Comparison of ENCODE assay signal across 23 cellular contexts in the genomic region with DNA sequence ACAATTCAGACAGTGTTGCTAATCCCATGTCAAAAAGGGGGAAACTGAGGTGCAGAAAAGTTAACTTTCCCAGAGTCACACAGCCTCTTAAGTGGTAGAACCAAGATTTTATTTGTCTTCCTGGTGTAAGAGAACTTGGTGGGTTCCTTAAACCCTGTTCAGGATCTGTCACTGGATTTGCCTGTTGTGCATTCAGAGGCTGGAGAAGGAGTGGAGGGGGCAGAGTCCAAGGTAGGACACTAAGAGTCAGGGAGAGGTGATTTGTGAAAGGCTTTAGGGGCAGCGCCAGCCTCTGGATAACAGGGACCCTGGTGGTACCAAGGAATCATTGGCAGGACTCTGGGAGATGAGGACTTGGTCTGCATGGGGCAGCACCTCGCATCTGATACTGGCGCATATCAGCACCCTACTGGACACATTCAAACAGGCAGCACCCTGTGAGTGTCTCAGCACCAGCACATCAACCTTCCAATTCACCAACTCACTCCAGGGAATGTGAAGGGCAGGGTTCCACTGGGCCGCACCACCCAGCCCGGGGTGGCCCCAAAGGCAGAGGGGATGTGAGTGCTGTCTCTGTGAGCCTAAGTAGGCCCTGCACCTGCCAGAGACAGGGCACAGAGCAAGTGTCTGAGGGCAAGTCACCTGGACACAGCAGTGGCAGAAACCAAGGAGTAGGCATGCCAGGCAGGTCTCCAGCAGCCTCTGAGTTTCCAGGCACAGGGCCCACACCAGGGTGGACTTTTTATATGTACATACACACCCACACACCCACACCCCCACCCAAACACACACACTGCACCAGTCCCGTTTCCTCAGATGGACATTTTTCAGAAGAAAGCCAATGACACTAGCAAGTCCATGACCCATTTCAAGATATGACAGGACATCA.
DNase-seq lines count a peak whose midpoint lies in the region; ATAC-seq and TF ChIP-seq lines count a peak whose summit lies in the region.
"Had no signal": no experiment of that assay in that cellular context is flagged by ENCODE, and none has a peak within 500 bp of the region (broad histone marks: within the 10 kb centered on the region; RNA-seq: fewer than 3 reads in every experiment).

No MANE protein-coding gene starts in this region.

- no peak overlapping the region for H3K4me2 ChIP-seq in IMR-90 (ENCODE audit: low read depth, low read length)
- no peak overlapping the region for H3K4me2 ChIP-seq in trophoblast cell (ENCODE audit: low read length)

- peak overlapping the region; percentile 41 for H2BK12ac ChIP-seq in trophoblast cell (ENCODE audit: low read length)

- TF ChIP-seq CTCF in IMR-90 (conservative IDR thresholded peaks at IDR 0.05; ENCODE audit: low read depth, low read length) = no peak

- H3K79me2 ChIP-seq in trophoblast cell (ENCODE audit: control insufficient read depth, insufficient read depth, low read length, poor library complexity) = no peaks in the 10 kb centered on the region

- no peaks in the 10 kb centered on the region for H3K9me3 ChIP-seq in IMR-90 (ENCODE audit: control insufficient read depth, insufficient read depth, low read length)
- H3K9me3 ChIP-seq in trophoblast cell (ENCODE audit: insufficient read depth, low read depth, low read length) = no peaks in the 10 kb centered on the region

- H3K4ac ChIP-seq in IMR-90 (ENCODE audit: low read depth, low read length) (no peak overlapping the region), trophoblast cell (ENCODE audit: low read depth, low read length) (no peak overlapping the region)

- peaks cover 16% of the 10 kb centered on the region for H3K4me1 ChIP-seq in IMR-90 (ENCODE audit: control insufficient read depth, insufficient read depth, low read length)
- H3K4me1 ChIP-seq in trophoblast cell (ENCODE audit: control insufficient read depth in 1 of 2, insufficient read depth in 2 of 2, low read length in 2 of 2) = peaks cover 22 to 23% of the 10 kb centered on the region in 2 experiments
- H3K4me1 ChIP-seq: SJCRH30 had no signal

- DNase-seq in T-helper 1 cell (no peak), IMR-90 (no peak), left lobe of liver (ENCODE audit: low spot score) (no peak), trophoblast cell (no peak), UCSD-AML1 (lab: John Stamatoyannopoulos, UW; ENCODE audit: unreplicated experiment) (no peak)
- DNase-seq: ACHN; CD8-positive, alpha-beta T cell; DND-41; HFFc6; Karpas-422; NCI-H1417 treated with DMSO at 0.1 percent for 48 hours; NCI-H187; NCI-H446; NCI-H526; OCI-M1; SJCRH30 had no signal

- ATAC-seq in IMR-90 (ENCODE audit: low read depth) = no peak
- ATAC-seq in left lobe of liver = peak; percentile 68
- no peak for ATAC-seq in GM18907 (IDR thresholded peaks at IDR 0.05; ENCODE audit: unreplicated experiment)
- no peak for ATAC-seq in HG03045 (IDR thresholded peaks at IDR 0.05; ENCODE audit: unreplicated experiment)
- ATAC-seq: CD8-positive, alpha-beta T cell; GM12878 had no signal

- H3K9ac ChIP-seq in IMR-90 (ENCODE audit: low read depth, low read length) = no peak overlapping the region
- H3K9ac ChIP-seq in trophoblast cell (ENCODE audit: low read length) = no peak overlapping the region
- H3K9ac ChIP-seq: BLaER1 treated with 17β-estradiol and CSF1 and Interleukin-3, amounts not matched to agents 10 nM and 100 nM had no signal

- WGBS in IMR-90 (ENCODE audit: extremely low coverage in 2 of 2, insufficient read length in 1 of 2), 2 experiments = 80% methylated on average over 2 of the region's 6 CpGs; no CpG with 5 or more reads in 1 of the 2 experiments
- WGBS in trophoblast cell (ENCODE audit: extremely low coverage, insufficient coverage, insufficient read length) = no CpG with 5 or more reads among the region's 6 CpGs

- H3K27ac Mint-ChIP-seq in T-helper 1 cell treated with Interleukin-12 subunit alpha and Interleukin-12 subunit beta and Interleukin-4 antibody, amounts not matched to agents 30 μg/mL and 1 μg/mL, for 36 hours = peak overlapping the region; percentile 9
- H3K27ac Mint-ChIP-seq: CD8-positive, alpha-beta T cell; HFFc6; IgD-negative memory B cell had no signal

- CTCF ChIA-PET in IMR-90 (lab: Yijun Ruan, JAX) = interaction anchor here (0.6 kb wide), 1 partner anchor 27 kb away, joined by 7 read pairs; no protein-coding TSS in a partner anchor

- no TSS peak for BruUV-seq in IMR-90 (replicated peaks; lab: Mats Ljungman, UMichigan)

- peaks cover 0 to 6% of the 10 kb centered on the region in 2 experiments; a peak in 1 of 4 replicates for H3K79me1 ChIP-seq in IMR-90 (ENCODE audit: low read depth in 1 of 2, low read length in 2 of 2)
- peaks cover 19% of the 10 kb centered on the region for H3K79me1 ChIP-seq in trophoblast cell (ENCODE audit: low read length)

- H3K27me3 ChIP-seq in IMR-90 (ENCODE audit: control insufficient read depth, insufficient read depth, low read length) = no peaks in the 10 kb centered on the region
- no peaks in the 10 kb centered on the region for H3K27me3 ChIP-seq in trophoblast cell (ENCODE audit: insufficient read depth, low read length)
- H3K27me3 ChIP-seq: BLaER1 treated with 17β-estradiol and CSF1 and Interleukin-3, amounts not matched to agents 10 nM and 100 nM; SJCRH30 had no signal

- peaks cover 41% of the 10 kb centered on the region for H3K4me1 Mint-ChIP-seq in T-helper 1 cell treated with Interleukin-12 subunit alpha and Interleukin-12 subunit beta and Interleukin-4 antibody, amounts not matched to agents 30 μg/mL and 1 μg/mL, for 36 hours (ENCODE audit: low read depth)

- no peak for TF ChIP-seq POLR2A in IMR-90 (IDR thresholded peaks at IDR 0.05; ENCODE audit: low read depth, low read length)

- H3K36me3 Mint-ChIP-seq in T-helper 1 cell treated with Interleukin-12 subunit alpha and Interleukin-12 subunit beta and Interleukin-4 antibody, amounts not matched to agents 30 μg/mL and 1 μg/mL, for 36 hours (ENCODE audit: low read depth) = peaks cover 9% of the 10 kb centered on the region
- H3K36me3 Mint-ChIP-seq: CD8-positive, alpha-beta T cell; IgD-negative memory B cell had no signal

- H2AK9ac ChIP-seq in IMR-90 (replicated peaks; ENCODE audit: low read depth, low read length, poor library complexity) = no peak overlapping the region

- peak overlapping the region; percentile 2; the same call in 1 of the 2 replicates for H2AK5ac ChIP-seq in IMR-90 (ENCODE audit: low read depth, low read length)
- peak overlapping the region; percentile 1 for H2AK5ac ChIP-seq in trophoblast cell (ENCODE audit: low read length)

- H2AFZ ChIP-seq in IMR-90 (replicated peaks; ENCODE audit: low read length, poor library complexity) (peak overlapping the region; percentile 18), trophoblast cell (ENCODE audit: insufficient read depth, low read length, poor library complexity) (no peak overlapping the region)

- intact Hi-C loops in IMR-90 (cut with micrococcal nuclease) = no loop called here

- in situ Hi-C loops in IMR-90 (cut with MboI; ENCODE audit: low sequenced_read_pairs) = no loop called here

- H4K20me1 ChIP-seq in IMR-90 (ENCODE audit: insufficient read depth, low read length) = no peaks in the 10 kb centered on the region
- H4K20me1 ChIP-seq: BLaER1 treated with 17β-estradiol and CSF1 and Interleukin-3, amounts not matched to agents 10 nM and 100 nM had no signal

- H3K4me3 ChIP-seq in IMR-90 (ENCODE audit: insufficient read depth, low read depth, low read length) = no peak overlapping the region
- H3K4me3 ChIP-seq in trophoblast cell (ENCODE audit: low read depth, low read length) = no peak overlapping the region
- H3K4me3 ChIP-seq: BLaER1 treated with 17β-estradiol and CSF1 and Interleukin-3, amounts not matched to agents 10 nM and 100 nM; GM12878; SJCRH30 had no signal

- no peak overlapping the region for H3K18ac ChIP-seq in IMR-90 (ENCODE audit: low read depth, low read length)
- no peak overlapping the region for H3K18ac ChIP-seq in trophoblast cell (ENCODE audit: low read length)

- dilution Hi-C loops in IMR-90 (cut with HindIII; ENCODE audit: low sequenced_read_pairs, unreplicated experiment) = no loop called here

- peaks cover 9% of the 10 kb centered on the region for H3K9me3 Mint-ChIP-seq in T-helper 1 cell treated with Interleukin-12 subunit alpha and Interleukin-12 subunit beta and Interleukin-4 antibody, amounts not matched to agents 30 μg/mL and 1 μg/mL, for 36 hours
- H3K9me3 Mint-ChIP-seq: CD8-positive, alpha-beta T cell; HFFc6; IgD-negative memory B cell had no signal

- no peak overlapping the region; the same call in 2 of the 3 replicates for H2BK15ac ChIP-seq in IMR-90 (ENCODE audit: low read depth, low read length)

- TF ChIP-seq RAD21 in IMR-90 (IDR thresholded peaks at IDR 0.05; ENCODE audit: low read length) = no peak

- POLR2A ChIA-PET in IMR-90 (lab: Charles Lee; ENCODE audit: unreplicated experiment) = no interaction called here

- no peak overlapping the region for H3K14ac ChIP-seq in IMR-90 (replicated peaks; ENCODE audit: low read depth, low read length)
- H3K14ac ChIP-seq in trophoblast cell (ENCODE audit: low read length) = no peak overlapping the region

- H3K36me3 ChIP-seq in IMR-90 (ENCODE audit: control insufficient read depth, insufficient read depth, low read length) = no peaks in the 10 kb centered on the region
- H3K36me3 ChIP-seq in trophoblast cell (ENCODE audit: control insufficient read depth in 1 of 2, insufficient read depth in 2 of 2, low read length in 2 of 2) = no peaks in the 10 kb centered on the region
- H3K36me3 ChIP-seq: BLaER1 treated with 17β-estradiol and CSF1 and Interleukin-3, amounts not matched to agents 10 nM and 100 nM; SJCRH30 had no signal

- H3K23ac ChIP-seq in IMR-90 (ENCODE audit: low read depth, low read length) (no peak overlapping the region), trophoblast cell (ENCODE audit: low read length) (no peak overlapping the region)

- H2BK120ac ChIP-seq in IMR-90 (ENCODE audit: low read depth, low read length) = peak overlapping the region; percentile 1; the same call in 1 of the 2 replicates
- H2BK120ac ChIP-seq in trophoblast cell (ENCODE audit: insufficient read depth, low read length, poor library complexity) = peak overlapping the region; percentile 0

- H3K4me3 Mint-ChIP-seq in T-helper 1 cell treated with Interleukin-12 subunit alpha and Interleukin-12 subunit beta and Interleukin-4 antibody, amounts not matched to agents 30 μg/mL and 1 μg/mL, for 36 hours = no peak overlapping the region
- H3K4me3 Mint-ChIP-seq: CD8-positive, alpha-beta T cell; HFFc6; IgD-negative memory B cell had no signal

- H4K5ac ChIP-seq in IMR-90 (ENCODE audit: low read depth, low read length) = no peak overlapping the region

- H3K56ac ChIP-seq in IMR-90 (ENCODE audit: extremely low read depth, insufficient read depth, low read length) = no peak overlapping the region

- H3K27ac ChIP-seq in IMR-90 (ENCODE audit: insufficient read depth, low read length) (no peak overlapping the region), trophoblast cell (ENCODE audit: low read depth, low read length) (no peak overlapping the region)
- H3K27ac ChIP-seq: 22Rv1; BLaER1 treated with 17β-estradiol and CSF1 and Interleukin-3, amounts not matched to agents 10 nM and 100 nM; SJCRH30 had no signal

- peaks cover 15% of the 10 kb centered on the region for H3K9me1 ChIP-seq in IMR-90 (ENCODE audit: insufficient read depth, low read length)

- H2BK20ac ChIP-seq in IMR-90 (ENCODE audit: low read depth, low read length) = peak overlapping the region; percentile 15; the same call in 1 of the 2 replicates

- peaks cover 3% of the 10 kb centered on the region for H3K27me3 Mint-ChIP-seq in T-helper 1 cell treated with Interleukin-12 subunit alpha and Interleukin-12 subunit beta and Interleukin-4 antibody, amounts not matched to agents 30 μg/mL and 1 μg/mL, for 36 hours (ENCODE audit: low read depth)

- H4K91ac ChIP-seq in IMR-90 (ENCODE audit: insufficient read depth, low read depth, low read length) = no peak overlapping the region; the same call in 1 of the 2 replicates
- no peak overlapping the region for H4K91ac ChIP-seq in trophoblast cell (ENCODE audit: low read depth, low read length)

- H4K8ac ChIP-seq in IMR-90 (ENCODE audit: low read depth in 2 of 2, low read length in 2 of 2) = no peak overlapping the region
- no peak overlapping the region for H4K8ac ChIP-seq in trophoblast cell (ENCODE audit: low read depth, low read length)

- no peak overlapping the region for H4K12ac ChIP-seq in trophoblast cell (ENCODE audit: low read depth, low read length)

- H2BK5ac ChIP-seq in IMR-90 (ENCODE audit: low read depth, low read length, poor library complexity, severe bottlenecking) = no peak overlapping the region
- no peak overlapping the region for H2BK5ac ChIP-seq in trophoblast cell (ENCODE audit: low read depth, low read length, poor library complexity)
